13 cellular contexts compared by ENCODE assay signal in genomic region chr19:2170219-2170618, GRCh38. TPM values are rescaled to one million over a fixed set of nuclear protein-coding genes. Genes with fewer than 3 reads are reported as not detected.
DNase-seq lines count a peak whose midpoint lies in the region; ATAC-seq, FAIRE-seq and TF ChIP-seq lines count a peak whose summit lies in the region.
"Had no signal": no experiment of that assay in that cellular context is flagged by ENCODE, and none has a peak within 500 bp of the region (broad histone marks: within the 10 kb centered on the region; RNA-seq: fewer than 3 reads in every experiment).

No MANE protein-coding gene starts in this region.

- H3K4me3 Mint-ChIP-seq in chondrocyte (ENCODE audit: unreplicated experiment) (no peak overlapping the region), natural killer cell (no peak overlapping the region)
- H3K4me3 Mint-ChIP-seq: activated naive CD4-positive, alpha-beta T cell treated with anti-CD3 and anti-CD28 coated beads for 36 hours had no signal

- peaks cover 59 to 94% (median 78%) of the 10 kb centered on the region in 9 donors for H3K4me1 ChIP-seq in heart right ventricle

- no peak for FAIRE-seq in H54 (lab: Jason Lieb, UNC)
- FAIRE-seq: endometrium had no signal

- H3K9me3 ChIP-seq in heart right ventricle: no peaks in the 10 kb centered on the region

- H3K36me3 ChIP-seq in heart right ventricle: peaks cover 0 to 7% (median 0%) of the 10 kb centered on the region in 9 donors
- peaks cover 7% of the 10 kb centered on the region for H3K36me3 ChIP-seq in brain microvascular endothelial cell (replicated peaks)

- intact Hi-C loops in heart right ventricle (cut with DNase I) (loop anchor here in 1 of 10 donors (10.0 kb wide), 1 partner anchor 55 kb away; no protein-coding TSS in a partner anchor), left cardiac atrium (cut with DNase I) (no loop called here), natural killer cell (cut with micrococcal nuclease) (no loop called here)

- H3K4me3 ChIP-seq in heart right ventricle (no peak overlapping the region), brain microvascular endothelial cell (ENCODE audit: low read depth, low read length) (no peak overlapping the region)

- no peaks in the 10 kb centered on the region for H3K9me3 Mint-ChIP-seq in chondrocyte (ENCODE audit: low read depth)
- no peaks in the 10 kb centered on the region for H3K9me3 Mint-ChIP-seq in natural killer cell
- H3K9me3 Mint-ChIP-seq: activated naive CD4-positive, alpha-beta T cell treated with anti-CD3 and anti-CD28 coated beads for 36 hours had no signal

- H3K27ac ChIP-seq in heart right ventricle: peak overlapping the region in 8 of 10 donors; percentile 87 to 95 (median 94)
- no peak overlapping the region for H3K27ac ChIP-seq in brain microvascular endothelial cell

- peaks cover 80% of the 10 kb centered on the region for H3K4me1 Mint-ChIP-seq in chondrocyte (ENCODE audit: low read depth)
- H3K4me1 Mint-ChIP-seq in natural killer cell: peaks cover 43 to 57% of the 10 kb centered on the region in 2 donors

- WGBS in heart right ventricle, 2 donors: 63 to 65% methylated on average over 12 of the region's 12 CpGs

- H3K27me3 ChIP-seq in heart right ventricle (no peaks in the 10 kb centered on the region), brain microvascular endothelial cell (replicated peaks) (no peaks in the 10 kb centered on the region)

- H3K27me3 Mint-ChIP-seq in chondrocyte (ENCODE audit: low read depth) (no peaks in the 10 kb centered on the region), natural killer cell (ENCODE audit: low read depth in 2 of 2) (no peaks in the 10 kb centered on the region)

- no peak for DNase-seq in heart right ventricle
- no peak for DNase-seq in left cardiac atrium
- DNase-seq in chondrocyte (ENCODE audit: low spot score): no peak
- DNase-seq in natural killer cell: no peak
- DNase-seq in brain microvascular endothelial cell: no peak
- DNase-seq in anterior cingulate cortex (lab: John Stamatoyannopoulos, UW): no peak
- no peak for DNase-seq in ACHN
- no peak for DNase-seq in H54 (ENCODE audit: insufficient read length, low spot score)
- DNase-seq: activated naive CD4-positive, alpha-beta T cell treated with anti-CD3 and anti-CD28 coated beads for 36 hours; C1 segment of cervical spinal cord; stimulated activated naive CD4-positive, alpha-beta T cell treated with Interleukin-2 at 50 U/mL for 16 hours; WERI-Rb-1 had no signal

- no peak for TF ChIP-seq POLR2A in H54 (IDR thresholded peaks at IDR 0.05; ENCODE audit: low read depth, low read length)

- H3K27ac Mint-ChIP-seq in chondrocyte (ENCODE audit: unreplicated experiment) (peak overlapping the region; percentile 51), natural killer cell (peak overlapping the region; percentile 94 to 98)

- H3K36me3 Mint-ChIP-seq in chondrocyte (ENCODE audit: low read depth) (no peaks in the 10 kb centered on the region), natural killer cell (no peaks in the 10 kb centered on the region)

- TF ChIP-seq CTCF in heart right ventricle (IDR thresholded peaks at IDR 0.05) (no peak), chondrocyte (IDR thresholded peaks at IDR 0.05) (no peak), natural killer cell (IDR thresholded peaks at IDR 0.05) (no peak), brain microvascular endothelial cell (IDR thresholded peaks at IDR 0.05; ENCODE audit: low read depth, low read length, missing control alignments) (no peak)

- in situ Hi-C loops in brain microvascular endothelial cell (cut with HindIII; ENCODE audit: low pct_ligation_motif_present, low sequenced_read_pairs) (no loop called here), ACHN (cut with HindIII; ENCODE audit: low pct_ligation_motif_present, low pct_unique_long_range_greater_than_20kb, low sequenced_read_pairs) (no loop called here)

- ATAC-seq in heart right ventricle (no peak), left cardiac atrium (no peak), natural killer cell (no peak)

RNA-seq across cellular contexts. Expression of gene DOT1L, which starts 6.5 kb away (rescaled TPM):
- 10 to 100 TPM in 7 of 10 donors, 1 to 10 TPM in 3; 7.0 to 16.0 (median 12.5) TPM for total RNA-seq in heart right ventricle
- 10 to 100 TPM in 1 of 2 donors, 1 to 10 TPM in 1; 9.2 to 12.1 TPM for polyA plus RNA-seq in heart right ventricle
- 10 to 100 TPM in 1 of 2 donors, 1 to 10 TPM in 1; 9.8 to 16.2 TPM for total RNA-seq in left cardiac atrium
- 24.0 to 26.2 TPM (median 24.9 TPM) in 3 replicates for total RNA-seq in chondrocyte
- 10 to 100 TPM; 42.5 to 62.1 (median 54.3) TPM for total RNA-seq in natural killer cell

RNA-seq across cellular contexts. Expression of gene AP3D1, which starts 18.9 kb away (rescaled TPM):
- total RNA-seq in heart right ventricle (100 to 1,000 TPM in 1 of 10 donors, 10 to 100 TPM in 9; 68.4 to 168 (median 81.9) TPM), left cardiac atrium (100 to 1,000 TPM in 1 of 2 donors, 10 to 100 TPM in 1; 80.6 to 128 TPM), chondrocyte (139 to 157 TPM (median 144 TPM) in 3 replicates), natural killer cell (10 to 100 TPM; 74.6 to 93.1 (median 87.5) TPM)
- polyA plus RNA-seq in heart right ventricle: 10 to 100 TPM; 63.9 to 95.1 TPM
